Comparison of ENCODE assay signal across 8 cellular contexts in genomic region chr19:51660975-51661600, GRCh38.
DNase-seq lines count a peak whose midpoint lies in the region; ATAC-seq and TF ChIP-seq lines count a peak whose summit lies in the region.
"Had no signal": no experiment of that assay in that cellular context is flagged by ENCODE, and none has a peak within 500 bp of the region (broad histone marks: within the 10 kb centered on the region; RNA-seq: fewer than 3 reads in every experiment).

No MANE protein-coding gene starts in this region.

- no peak overlapping the region for H3K9ac ChIP-seq in MM.1S (ENCODE audit: low read length)

- peak; percentile 74 for TF ChIP-seq CTCF in GM06990 (IDR thresholded peaks at IDR 0.05; ENCODE audit: insufficient read depth, low read length, poor library complexity, severe bottlenecking)
- peak; percentile 28 for TF ChIP-seq CTCF in MM.1S (IDR thresholded peaks at IDR 0.05; ENCODE audit: low read length)
- TF ChIP-seq CTCF in astrocyte of the spinal cord (IDR thresholded peaks at IDR 0.05; ENCODE audit: low read depth, low read length): peak; percentile 78

- H3K4me2 ChIP-seq in MM.1S (ENCODE audit: low read depth, low read length): no peak overlapping the region

- in situ Hi-C loops in astrocyte of the spinal cord (cut with HindIII; ENCODE audit: low sequenced_read_pairs): no loop called here

- H3K9me2 ChIP-seq in MM.1S (replicated peaks; ENCODE audit: insufficient read depth, low read length): no peaks in the 10 kb centered on the region

- no peaks in the 10 kb centered on the region for H3F3A ChIP-seq in MM.1S (ENCODE audit: insufficient read depth, low read length)

- no peaks in the 10 kb centered on the region for H4K20me1 ChIP-seq in MM.1S (ENCODE audit: insufficient read depth, low read length)

- H3K27me3 ChIP-seq in GM06990 (replicated peaks; ENCODE audit: control insufficient read depth, insufficient read depth, low read length) (no peaks in the 10 kb centered on the region; the same call in 1 of the 2 replicates), MM.1S (replicated peaks; ENCODE audit: insufficient read depth, low read length) (no peaks in the 10 kb centered on the region)

- ATAC-seq in HG02678 (IDR thresholded peaks at IDR 0.05; ENCODE audit: unreplicated experiment): no peak

- H3K27ac ChIP-seq in MM.1S (ENCODE audit: low read length): no peak overlapping the region
- H3K27ac ChIP-seq: epithelial cell of prostate had no signal

- no peak overlapping the region for H2AFZ ChIP-seq in MM.1S (ENCODE audit: low read length)

- H3K36me3 ChIP-seq in GM06990 (ENCODE audit: control insufficient read depth, insufficient read depth, low read length) (no peaks in the 10 kb centered on the region), MM.1S (replicated peaks; ENCODE audit: insufficient read depth, low read length) (no peaks in the 10 kb centered on the region)

- H3K9me3 ChIP-seq in MM.1S (replicated peaks; ENCODE audit: insufficient read depth, low read length): no peaks in the 10 kb centered on the region

- no peak for DNase-seq in GM06990 (ENCODE audit: extremely low read depth, insufficient read length)
- DNase-seq in MM.1S: peak; percentile 26
- DNase-seq in SW480 (ENCODE audit: low spot score): peak; percentile 68
- peak; percentile 75 for DNase-seq in astrocyte of the spinal cord (ENCODE audit: low read depth, low spot score)
- DNase-seq in iPS-NIHi7 (ENCODE audit: extremely low spot score): peak; percentile 82
- DNase-seq in stimulated activated CD4-positive, alpha-beta T cell treated with anti-CD3 and anti-CD28 coated beads, Interleukin-12 subunit alpha, Interleukin-12 subunit beta, amount 100 ng/mL, for 24 hours (ENCODE audit: low read depth in 2 of 2): peak; percentile 35 to 69

- H3K4me3 ChIP-seq in GM06990 (replicated peaks; ENCODE audit: low read depth, low read length) (no peak overlapping the region), MM.1S (ENCODE audit: low read length) (no peak overlapping the region), astrocyte of the spinal cord (ENCODE audit: low read depth, low read length) (no peak overlapping the region)

- H3K79me2 ChIP-seq in MM.1S (ENCODE audit: low read length): no peaks in the 10 kb centered on the region

- H3K4me1 ChIP-seq in MM.1S (ENCODE audit: low read length): no peaks in the 10 kb centered on the region

Comparison
In these comparisons a context has a peak if more than half of its experiments do, and no peak if none do; other contexts are left out.
1. CTCF ChIP-seq: peak in every context shown above with its lines; median percentile 78 in astrocyte of the spinal cord; 74 in GM06990; 28 in MM.1S.